ENCODE assay signal across 1 cellular context in genomic region chr7:149855368-149856305, GRCh38.
TF ChIP-seq lines count a peak whose summit lies in the region.

No MANE protein-coding gene starts in this region.

TF ChIP-seq in K562, 482 proteins besides CTCF, POLR2A, EP300 and RAD21 (continued from another document and continues in another):
- TF ChIP-seq RCOR1 (IDR thresholded peaks at IDR 0.05; ENCODE audit: borderline replicate concordance in 1 of 2, low read depth in 2 of 2, low read length in 2 of 2) (peak in 1 of 2 experiments; percentile 61; a peak in 1 of 4 replicates), SPI1 (IDR thresholded peaks at IDR 0.05; ENCODE audit: borderline replicate concordance, low read depth, low read length) (0 out of 2 replicates have a peak, but pooled peaks have one; percentile 5), ZNF324 (CRISPR knock-in tag; IDR thresholded peaks at IDR 0.05) (no peak), ZNF395 (CRISPR knock-in tag; IDR thresholded peaks at IDR 0.05) (no peak), STAT5A (IDR thresholded peaks at IDR 0.05; ENCODE audit: borderline replicate concordance, low read length) (no peak), ETS2 (tag; IDR thresholded peaks at IDR 0.05; ENCODE audit: borderline replicate concordance, poor library complexity, severe bottlenecking) (no peak), PTTG1 (tag; IDR thresholded peaks at IDR 0.05; ENCODE audit: low read depth) (no peak), PML (IDR thresholded peaks at IDR 0.05; ENCODE audit: low read length) (no peak), ZC3H11A (IDR thresholded peaks at IDR 0.05; ENCODE audit: low read depth, low read length) (no peak), REST (CRISPR knock-in tag; IDR thresholded peaks at IDR 0.05; ENCODE audit: low read depth) (no peak), GTF2F1 (IDR thresholded peaks at IDR 0.05; ENCODE audit: low read depth, low read length) (no peak), DPF2 (IDR thresholded peaks at IDR 0.05) (peak; percentile 68), ZNF146 (CRISPR knock-in tag; IDR thresholded peaks at IDR 0.05; ENCODE audit: unreplicated experiment) (no peak), PHF20 (IDR thresholded peaks at IDR 0.05; ENCODE audit: partially characterized antibody) (no peak), RBM14 (IDR thresholded peaks at IDR 0.05; ENCODE audit: borderline replicate concordance, insufficient read depth, low read depth, low read length) (no peak), PHTF2 (CRISPR knock-in tag; IDR thresholded peaks at IDR 0.05) (no peak), CCNT2 (IDR thresholded peaks at IDR 0.05; ENCODE audit: borderline replicate concordance, extremely low read depth, insufficient read length, low read depth, low read length) (no peak), FOXK1 (CRISPR knock-in tag; IDR thresholded peaks at IDR 0.05; ENCODE audit: borderline replicate concordance) (no peak), ZNF583 (CRISPR knock-in tag; IDR thresholded peaks at IDR 0.05) (no peak), SP2 (IDR thresholded peaks at IDR 0.05; ENCODE audit: extremely low read depth, low read depth, low read length, poor library complexity, severe bottlenecking) (no peak), FOXM1 (IDR thresholded peaks at IDR 0.05; ENCODE audit: low read depth) (no peak), FOXM1 (CRISPR knock-in tag; IDR thresholded peaks at IDR 0.05; ENCODE audit: low read depth) (no peak), ZNF431 (CRISPR knock-in tag; IDR thresholded peaks at IDR 0.05) (no peak), HINFP (tag; conservative IDR thresholded peaks at IDR 0.05; ENCODE audit: low read depth) (0 out of 2 replicates have a peak, but pooled peaks have one; percentile 19), ZNF79 (CRISPR knock-in tag; IDR thresholded peaks at IDR 0.05; ENCODE audit: low read depth) (no peak), FOS (IDR thresholded peaks at IDR 0.05; ENCODE audit: extremely low read depth, insufficient read length) (peak; percentile 3), ZFX (CRISPR knock-in tag; IDR thresholded peaks at IDR 0.05) (peak; percentile 61), ZBTB7A (IDR thresholded peaks at IDR 0.05; ENCODE audit: borderline replicate concordance, control insufficient read depth, low read depth, low read length) (peak; percentile 72; the same call in 1 of the 2 replicates), ZNF644 (tag; IDR thresholded peaks at IDR 0.05; ENCODE audit: low read depth) (no peak), SREBF1 (IDR thresholded peaks at IDR 0.05; ENCODE audit: borderline replicate concordance, low read depth, low read length) (no peak), NFE2 (IDR thresholded peaks at IDR 0.05; ENCODE audit: low read depth) (peak; percentile 38; the same call in 1 of the 2 replicates), HDAC8 (tag; IDR thresholded peaks at IDR 0.05) (no peak), ZBTB11 (CRISPR knock-in tag; IDR thresholded peaks at IDR 0.05) (no peak), ATF3 (IDR thresholded peaks at IDR 0.05) (peak; percentile 80), ATF3 (CRISPR knock-in tag; conservative IDR thresholded peaks at IDR 0.05) (no peak), PTRF (tag; IDR thresholded peaks at IDR 0.05) (no peak), NFATC3 (IDR thresholded peaks at IDR 0.05) (no peak), STAT6 (CRISPR knock-in tag; IDR thresholded peaks at IDR 0.05) (no peak), MIER1 (IDR thresholded peaks at IDR 0.05; ENCODE audit: low read depth) (no peak), UBTF (IDR thresholded peaks at IDR 0.05; ENCODE audit: borderline replicate concordance in 1 of 2, low read depth in 2 of 2, low read length in 2 of 2) (0 out of 4 replicates have a peak, but pooled peaks of 1 of the 2 experiments have one; percentile 21), ZNF592 (IDR thresholded peaks at IDR 0.05) (no peak), MAZ (CRISPR knock-in tag; conservative IDR thresholded peaks at IDR 0.05 in 1 of 2, IDR thresholded peaks at IDR 0.05 in 1 of 2) (no peak)
